9 cellular contexts compared by ENCODE assay signal in the genomic region with DNA sequence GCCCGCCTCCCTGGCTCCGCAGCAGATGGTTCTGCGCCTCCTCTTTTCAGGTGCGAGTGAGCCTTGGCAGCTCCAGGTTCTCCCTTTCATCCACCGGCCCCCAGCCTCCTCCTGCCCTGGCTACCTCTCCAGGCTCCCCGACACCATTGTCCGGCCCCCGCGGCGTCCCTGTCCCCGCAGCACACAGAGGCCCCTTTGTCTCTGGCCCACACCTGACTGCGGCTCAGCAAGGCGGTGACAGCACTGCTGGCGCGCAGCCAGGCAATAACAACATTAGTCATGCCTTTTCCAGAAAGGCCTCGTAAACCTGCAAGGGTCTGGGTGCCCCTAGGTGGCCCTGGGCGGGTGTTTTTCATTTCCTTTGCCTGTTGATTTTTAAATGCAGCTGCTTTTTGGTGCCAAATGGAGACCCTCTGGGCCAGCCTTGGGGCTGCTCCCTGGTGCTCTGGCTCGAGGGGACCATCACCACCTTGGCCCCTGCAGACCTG.
DNase-seq lines count a peak whose midpoint lies in the region; ATAC-seq and TF ChIP-seq lines count a peak whose summit lies in the region.
"Had no signal": no experiment of that assay in that cellular context is flagged by ENCODE, and none has a peak within 500 bp of the region (broad histone marks: within the 10 kb centered on the region; RNA-seq: fewer than 3 reads in every experiment).

No MANE protein-coding gene starts in this region.

- DNase-seq in DMS 273 (lab: John Stamatoyannopoulos, UW; ENCODE audit: unreplicated experiment) (peak; percentile 66), DMS 273 treated with DMSO at 0.1 percent for 48 hours (lab: John Stamatoyannopoulos, UW) (no peak), NCI-H524 treated with DMSO at 0.1 percent for 48 hours (lab: John Stamatoyannopoulos, UW) (peak; percentile 44), mesenchymal stem cell (peak; percentile 57), foreskin melanocyte (no peak), vagina (ENCODE audit: extremely low spot score in 2 of 2) (no peak)
- peak; percentile 56 for DNase-seq in activated naive CD8-positive, alpha-beta T cell treated with anti-CD3 and anti-CD28 coated beads, Interleukin-2, amount 50 U/mL, for 24 hours

- peak overlapping the region; percentile 22 for H2BK5ac ChIP-seq in mesenchymal stem cell (ENCODE audit: low read depth, low read length, poor library complexity, severe bottlenecking)

- 48% methylated on average over 18 of the region's 18 CpGs for WGBS in mesenchymal stem cell

- peak overlapping the region; percentile 82 for H4K8ac ChIP-seq in mesenchymal stem cell (ENCODE audit: low read length)

- H3K4me1 Mint-ChIP-seq in activated naive CD8-positive, alpha-beta T cell treated with anti-CD3 and anti-CD28 coated beads, Interleukin-2, amount 50 U/mL, for 24 hours, result no peaks in the 10 kb centered on the region

- peaks cover 6% of the 10 kb centered on the region for H3K27me3 Mint-ChIP-seq in activated naive CD8-positive, alpha-beta T cell treated with anti-CD3 and anti-CD28 coated beads, Interleukin-2, amount 50 U/mL, for 24 hours

- no peak overlapping the region for H3K4ac ChIP-seq in mesenchymal stem cell (ENCODE audit: low read depth in 1 of 2, low read length in 2 of 2)

- peak overlapping the region; percentile 17 for H3K4me2 ChIP-seq in mesenchymal stem cell (ENCODE audit: low read length, poor library complexity, severe bottlenecking)

- peak overlapping the region; percentile 49 to 85 for H3K18ac ChIP-seq in mesenchymal stem cell (ENCODE audit: low read depth in 1 of 2, low read length in 2 of 2)

- H3K27ac ChIP-seq in mesenchymal stem cell (ENCODE audit: low read length, poor library complexity, severe bottlenecking), result peak overlapping the region; percentile 24
- H3K27ac ChIP-seq in vagina, result no peak overlapping the region
- H3K27ac ChIP-seq: 22Rv1 had no signal

- peak overlapping the region; percentile 30 for H4K91ac ChIP-seq in mesenchymal stem cell (ENCODE audit: low read length)

- peak; percentile 71 for ATAC-seq in activated naive CD8-positive, alpha-beta T cell treated with anti-CD3 and anti-CD28 coated beads, Interleukin-2, amount 50 U/mL, for 24 hours
- ATAC-seq in HG03469 (IDR thresholded peaks at IDR 0.05; ENCODE audit: unreplicated experiment), result no peak

- TF ChIP-seq CTCF in vagina (IDR thresholded peaks at IDR 0.05), result no peak

- H3K36me3 ChIP-seq in mesenchymal stem cell (ENCODE audit: control insufficient read depth in 1 of 2, insufficient read depth in 2 of 2, low read depth in 1 of 2, low read length in 2 of 2) (no peaks in the 10 kb centered on the region), vagina (no peaks in the 10 kb centered on the region)

- H3K4me1 ChIP-seq in mesenchymal stem cell (ENCODE audit: control insufficient read depth, insufficient read depth, low read depth, low read length), result peaks cover 35% of the 10 kb centered on the region
- peaks cover 15% of the 10 kb centered on the region for H3K4me1 ChIP-seq in vagina

- H3K79me1 ChIP-seq in mesenchymal stem cell (replicated peaks; ENCODE audit: low read length, poor library complexity, severe bottlenecking), result no peaks in the 10 kb centered on the region

- peak overlapping the region; percentile 67 to 70 for H2BK12ac ChIP-seq in mesenchymal stem cell (ENCODE audit: low read length in 2 of 2)

- H3K9ac ChIP-seq in mesenchymal stem cell (ENCODE audit: low read length), result no peak overlapping the region

- H3K9me3 Mint-ChIP-seq in activated naive CD8-positive, alpha-beta T cell treated with anti-CD3 and anti-CD28 coated beads, Interleukin-2, amount 50 U/mL, for 24 hours, result no peaks in the 10 kb centered on the region

- H2AFZ ChIP-seq in mesenchymal stem cell (ENCODE audit: low read depth, low read length), result no peak overlapping the region

- no peak overlapping the region for H3K14ac ChIP-seq in mesenchymal stem cell (ENCODE audit: low read length in 2 of 2)

- H3K27me3 ChIP-seq in mesenchymal stem cell (ENCODE audit: control insufficient read depth in 1 of 2, insufficient read depth in 1 of 2, low read length in 2 of 2), result peaks cover 0 to 24% of the 10 kb centered on the region in 2 experiments
- H3K27me3 ChIP-seq in vagina, result no peaks in the 10 kb centered on the region

- H3K23ac ChIP-seq in mesenchymal stem cell (ENCODE audit: low read length in 2 of 2), result no peak overlapping the region

- H3K36me3 Mint-ChIP-seq in activated naive CD8-positive, alpha-beta T cell treated with anti-CD3 and anti-CD28 coated beads, Interleukin-2, amount 50 U/mL, for 24 hours (ENCODE audit: low read depth), result no peaks in the 10 kb centered on the region

- H3K4me3 ChIP-seq in mesenchymal stem cell (ENCODE audit: insufficient read depth in 1 of 2, low read depth in 1 of 2, low read length in 2 of 2), result no peak overlapping the region
- no peak overlapping the region for H3K4me3 ChIP-seq in vagina

- H3K9me3 ChIP-seq in mesenchymal stem cell (ENCODE audit: control insufficient read depth, low read length), result no peaks in the 10 kb centered on the region
- H3K9me3 ChIP-seq in vagina, result no peaks in the 10 kb centered on the region

- no peak overlapping the region for H2AK5ac ChIP-seq in mesenchymal stem cell (ENCODE audit: low read length, severe bottlenecking)

- no peak for TF ChIP-seq POLR2A in vagina (IDR thresholded peaks at IDR 0.05)

- H3K4me3 Mint-ChIP-seq in activated naive CD8-positive, alpha-beta T cell treated with anti-CD3 and anti-CD28 coated beads, Interleukin-2, amount 50 U/mL, for 24 hours, result no peak overlapping the region

- intact Hi-C loops in vagina (cut with DNase I), result no loop called here

- no peak overlapping the region for H3K27ac Mint-ChIP-seq in activated naive CD8-positive, alpha-beta T cell treated with anti-CD3 and anti-CD28 coated beads, Interleukin-2, amount 50 U/mL, for 24 hours

- peak overlapping the region; percentile 40 for H2BK15ac ChIP-seq in mesenchymal stem cell (ENCODE audit: low read depth, poor library complexity, severe bottlenecking)

- H2BK120ac ChIP-seq in mesenchymal stem cell (ENCODE audit: low read depth, low read length), result no peak overlapping the region

Comparison
In these comparisons a context has a peak if more than half of its experiments do, and no peak if none do; other contexts are left out.
1. DNase-seq: peak in DMS 273 (single experiment), NCI-H524 treated with DMSO at 0.1 percent for 48 hours (single experiment), activated naive CD8-positive, alpha-beta T cell treated with anti-CD3 and anti-CD28 coated beads, Interleukin-2, amount 50 U/mL, for 24 hours (single experiment) and mesenchymal stem cell (single experiment); none in DMS 273 treated with DMSO at 0.1 percent for 48 hours (single experiment), foreskin melanocyte (single experiment) and vagina (0 of 2).